In genomic region chr11:62610403-62610802, GRCh38 we compare ENCODE assay signal across 17 cellular contexts. TPM values are rescaled to one million over a fixed set of nuclear protein-coding genes. Genes with fewer than 3 reads are reported as not detected.
DNase-seq lines count a peak whose midpoint lies in the region; ATAC-seq and TF ChIP-seq lines count a peak whose summit lies in the region.
"Had no signal": no experiment of that assay in that cellular context is flagged by ENCODE, and none has a peak within 500 bp of the region (broad histone marks: within the 10 kb centered on the region; RNA-seq: fewer than 3 reads in every experiment).

No MANE protein-coding gene starts in this region.

- no peaks in the 10 kb centered on the region for H4K20me1 ChIP-seq in DOHH2 (ENCODE audit: control insufficient read depth, insufficient read depth, low read depth, low read length)

- H2AFZ ChIP-seq in mesenchymal stem cell (ENCODE audit: low read depth, low read length): no peak overlapping the region

- no peak overlapping the region for H2BK15ac ChIP-seq in mesenchymal stem cell (ENCODE audit: low read depth, poor library complexity, severe bottlenecking)

- H3K36me3 Mint-ChIP-seq in activated CD8-positive, alpha-beta T cell treated with anti-CD3 and anti-CD28 coated beads for 36 hours (ENCODE audit: low read depth): peaks cover 52% of the 10 kb centered on the region

- POLR2A ChIA-PET in AG04449 (lab: Yijun Ruan, JAX): interaction anchor here (1.7 kb wide), 3 partner anchors 9 to 55 kb away, joined by 7 to 14 read pairs (median 8); partner anchors contain the start of genes C11orf98, CSKMT, MTA2 and TUT1
- POLR2A ChIA-PET in activated CD8-positive, alpha-beta T cell treated with anti-CD3 and anti-CD28 coated beads for 36 hours (lab: Charles Lee): interaction anchor here (0.7 to 6.9 kb wide), 14 partner anchors 7 to 245 kb away, joined by 3 to 87 read pairs (median 7); partner anchors contain the start of genes B3GAT3, BSCL2, C11orf98 and CSKMT

- TF ChIP-seq CTCF in AG04449 (IDR thresholded peaks at IDR 0.05; ENCODE audit: insufficient read depth, low read length, missing control alignments): no peak
- no peak for TF ChIP-seq CTCF in DOHH2 (IDR thresholded peaks at IDR 0.05; ENCODE audit: low read depth, low read length, poor library complexity, severe bottlenecking)
- TF ChIP-seq CTCF in activated CD8-positive, alpha-beta T cell treated with anti-CD3 and anti-CD28 coated beads for 36 hours (IDR thresholded peaks at IDR 0.05): no peak

- H3K9me2 ChIP-seq in DOHH2 (replicated peaks; ENCODE audit: control insufficient read depth, low read length): no peaks in the 10 kb centered on the region

- no peak overlapping the region for H3K27ac ChIP-seq in DOHH2 (ENCODE audit: low read depth, low read length)
- H3K27ac ChIP-seq in mesenchymal stem cell (ENCODE audit: low read length, poor library complexity, severe bottlenecking): no peak overlapping the region
- H3K27ac ChIP-seq: colonic mucosa, SJSA1 had no signal

- no peak overlapping the region for H3K14ac ChIP-seq in mesenchymal stem cell (ENCODE audit: low read length in 2 of 2)

- H3K79me2 ChIP-seq in DOHH2 (ENCODE audit: control insufficient read depth, low read length): peaks cover 17% of the 10 kb centered on the region

- H3K4me1 ChIP-seq in DOHH2 (ENCODE audit: control insufficient read depth, low read length) (peaks cover 39% of the 10 kb centered on the region), mesenchymal stem cell (ENCODE audit: control insufficient read depth, insufficient read depth, low read depth, low read length) (peaks cover 22% of the 10 kb centered on the region)

- H3K27me3 Mint-ChIP-seq in activated CD8-positive, alpha-beta T cell treated with anti-CD3 and anti-CD28 coated beads for 36 hours: no peaks in the 10 kb centered on the region

- 99% methylated on average over 5 of the region's 6 CpGs for WGBS in mesenchymal stem cell

- H3K4me1 Mint-ChIP-seq in activated CD8-positive, alpha-beta T cell treated with anti-CD3 and anti-CD28 coated beads for 36 hours (ENCODE audit: low read depth): peaks cover 60% of the 10 kb centered on the region

- no peak overlapping the region for H4K8ac ChIP-seq in mesenchymal stem cell (ENCODE audit: low read length)

- no peaks in the 10 kb centered on the region for H3K9me3 ChIP-seq in DOHH2 (ENCODE audit: control insufficient read depth, insufficient read depth, low read length)
- no peaks in the 10 kb centered on the region for H3K9me3 ChIP-seq in mesenchymal stem cell (ENCODE audit: control insufficient read depth, low read length)
- H3K9me3 ChIP-seq: colonic mucosa, SJSA1 had no signal

- peak overlapping the region; percentile 2 for H3K9ac ChIP-seq in mesenchymal stem cell (ENCODE audit: low read length)

- H3K4me3 Mint-ChIP-seq in activated CD8-positive, alpha-beta T cell treated with anti-CD3 and anti-CD28 coated beads for 36 hours: peak overlapping the region; percentile 96

- CTCF ChIA-PET in AG04449 (lab: Yijun Ruan, JAX): interaction anchor here (0.7 to 12.0 kb wide), 8 partner anchors 9 to 177 kb away, joined by 3 to 95 read pairs (median 7); partner anchors contain the start of genes B3GAT3, EEF1G, LRRN4CL and MTA2
- CTCF ChIA-PET in activated CD8-positive, alpha-beta T cell treated with anti-CD3 and anti-CD28 coated beads for 36 hours (lab: Charles Lee): interaction anchor here (0.8 to 3.8 kb wide), 8 partner anchors 9 to 144 kb away, joined by 3 to 26 read pairs (median 6); partner anchors contain the start of genes B3GAT3, C11orf98, CSKMT and EEF1G

- intact Hi-C loops in activated CD8-positive, alpha-beta T cell treated with anti-CD3 and anti-CD28 coated beads for 36 hours (cut with micrococcal nuclease): loop anchor here (5.0 kb wide), 1 partner anchor 37 kb away; the partner anchor contains the start of gene GANAB
- intact Hi-C loops in left cardiac atrium (cut with DNase I): no loop called here

- H3K4me3 ChIP-seq in AG04449 (ENCODE audit: low read depth, low read length): peak overlapping the region; percentile 3; the same call in 1 of the 2 replicates
- peak overlapping the region; percentile 92; the same call in 1 of the 2 replicates for H3K4me3 ChIP-seq in DOHH2 (ENCODE audit: low read length)
- H3K4me3 ChIP-seq in mesenchymal stem cell (ENCODE audit: insufficient read depth in 1 of 2, low read depth in 1 of 2, low read length in 2 of 2): no peak overlapping the region
- H3K4me3 ChIP-seq: colonic mucosa had no signal

- DNase-seq in AG04449 (ENCODE audit: low read depth, low spot score) (no peak), mesenchymal stem cell (no peak), hypothalamus (lab: John Stamatoyannopoulos, UW) (no peak), left cardiac atrium (no peak)
- no peak for DNase-seq in activated CD8-positive, alpha-beta T cell treated with anti-CD3 and anti-CD28 coated beads for 36 hours
- DNase-seq: activated CD4-positive, CD25-positive, alpha-beta regulatory T cell; colonic mucosa; KBM-7; midbrain; NCI-H187 treated with DMSO at 0.1 percent for 48 hours; NCI-H774; stimulated activated CD4-positive, alpha-beta T cell treated with anti-CD3 and anti-CD28 coated beads, Interleukin-4, amount 100 ng/mL, for 1 hour; stimulated activated naive CD4-positive, alpha-beta T cell treated with Interleukin-2 at 50 U/mL for 16 hours had no signal

- peak overlapping the region in 1 of 2 experiments; percentile 49 for H2BK12ac ChIP-seq in mesenchymal stem cell (ENCODE audit: low read length in 2 of 2)

- H2BK120ac ChIP-seq in mesenchymal stem cell (ENCODE audit: low read depth, low read length): no peak overlapping the region

- H4K91ac ChIP-seq in mesenchymal stem cell (ENCODE audit: low read length): no peak overlapping the region

- H3K4me2 ChIP-seq in DOHH2 (ENCODE audit: low read length): peak overlapping the region; percentile 98
- no peak overlapping the region for H3K4me2 ChIP-seq in mesenchymal stem cell (ENCODE audit: low read length, poor library complexity, severe bottlenecking)

- no peak overlapping the region for H2AK5ac ChIP-seq in mesenchymal stem cell (ENCODE audit: low read length, severe bottlenecking)

- peak overlapping the region; percentile 97 for H3K27ac Mint-ChIP-seq in activated CD8-positive, alpha-beta T cell treated with anti-CD3 and anti-CD28 coated beads for 36 hours

- no peak overlapping the region for H3K23ac ChIP-seq in mesenchymal stem cell (ENCODE audit: low read length in 2 of 2)

- H3K18ac ChIP-seq in mesenchymal stem cell (ENCODE audit: low read depth in 1 of 2, low read length in 2 of 2): no peak overlapping the region

- peaks cover 25% of the 10 kb centered on the region for H3K79me1 ChIP-seq in mesenchymal stem cell (replicated peaks; ENCODE audit: low read length, poor library complexity, severe bottlenecking)

- no peak for ATAC-seq in activated CD8-positive, alpha-beta T cell treated with anti-CD3 and anti-CD28 coated beads for 36 hours
- ATAC-seq in left cardiac atrium (no peak), HG03442 (IDR thresholded peaks at IDR 0.05; ENCODE audit: unreplicated experiment) (no peak), GM19452 (IDR thresholded peaks at IDR 0.05; ENCODE audit: unreplicated experiment) (no peak)

- H3K27me3 ChIP-seq in DOHH2 (ENCODE audit: control insufficient read depth, low read length): no peaks in the 10 kb centered on the region
- no peaks in the 10 kb centered on the region for H3K27me3 ChIP-seq in mesenchymal stem cell (ENCODE audit: control insufficient read depth in 1 of 2, insufficient read depth in 1 of 2, low read length in 2 of 2)
- H3K27me3 ChIP-seq: colonic mucosa, SJSA1 had no signal

- no peaks in the 10 kb centered on the region for H3K9me3 Mint-ChIP-seq in activated CD8-positive, alpha-beta T cell treated with anti-CD3 and anti-CD28 coated beads for 36 hours

- H3K36me3 ChIP-seq in DOHH2 (ENCODE audit: control insufficient read depth, low read length): peaks cover 43% of the 10 kb centered on the region
- peaks cover 54 to 60% of the 10 kb centered on the region in 2 experiments for H3K36me3 ChIP-seq in mesenchymal stem cell (ENCODE audit: control insufficient read depth in 1 of 2, insufficient read depth in 2 of 2, low read depth in 1 of 2, low read length in 2 of 2)
- H3K36me3 ChIP-seq: colonic mucosa had no signal

- peaks cover 15% of the 10 kb centered on the region for H3F3A ChIP-seq in DOHH2 (ENCODE audit: control insufficient read depth, insufficient read depth)

- no peak overlapping the region for H2BK5ac ChIP-seq in mesenchymal stem cell (ENCODE audit: low read depth, low read length, poor library complexity, severe bottlenecking)

- no peak overlapping the region for H3K4ac ChIP-seq in mesenchymal stem cell (ENCODE audit: low read depth in 1 of 2, low read length in 2 of 2)

RNA-seq across cellular contexts. Expression of gene EML3, which starts 2.2 kb away (rescaled TPM):
- 100 to 1,000 TPM; 115 to 120 TPM for total RNA-seq in activated CD8-positive, alpha-beta T cell treated with anti-CD3 and anti-CD28 coated beads for 36 hours
- 30.1 TPM for polyA plus RNA-seq in mesenchymal stem cell (2013, experiment 1 of 2)
- polyA plus RNA-seq in mesenchymal stem cell (2013, experiment 2 of 2): 29.3 TPM
- total RNA-seq in left cardiac atrium: 10 to 100 TPM; 29.1 to 46.8 TPM

RNA-seq across cellular contexts. Expression of gene ROM1, which starts 2.7 kb away (rescaled TPM):
- 1 to 10 TPM in 1 of 2 experiments, under 1 TPM in 1; 0.79 to 1.1 TPM for total RNA-seq in activated CD8-positive, alpha-beta T cell treated with anti-CD3 and anti-CD28 coated beads for 36 hours
- 2.5 TPM for polyA plus RNA-seq in mesenchymal stem cell (2013, experiment 1 of 2)
- 2.3 TPM for polyA plus RNA-seq in mesenchymal stem cell (2013, experiment 2 of 2)
- 1 to 10 TPM; 3.7 to 3.8 TPM for total RNA-seq in left cardiac atrium

RNA-seq across cellular contexts. Expression of gene MTA2, which starts 8.7 kb away (rescaled TPM):
- total RNA-seq in activated CD8-positive, alpha-beta T cell treated with anti-CD3 and anti-CD28 coated beads for 36 hours: 100 to 1,000 TPM; 159 to 164 TPM
- polyA plus RNA-seq in mesenchymal stem cell (2013, experiment 1 of 2): 50.7 TPM
- polyA plus RNA-seq in mesenchymal stem cell (2013, experiment 2 of 2): 50.7 TPM
- 10 to 100 TPM; 38.1 to 60.6 TPM for total RNA-seq in left cardiac atrium

RNA-seq across cellular contexts. Expression of gene B3GAT3, which starts 11.4 kb away (rescaled TPM):
- total RNA-seq in activated CD8-positive, alpha-beta T cell treated with anti-CD3 and anti-CD28 coated beads for 36 hours: 10 to 100 TPM; 59.1 to 61.4 TPM
- polyA plus RNA-seq in mesenchymal stem cell (2013, experiment 1 of 2): 32.5 TPM
- 32.5 TPM for polyA plus RNA-seq in mesenchymal stem cell (2013, experiment 2 of 2)
- total RNA-seq in left cardiac atrium: 10 to 100 TPM; 20.5 to 22.4 TPM

RNA-seq across cellular contexts. Expression of gene TUT1, which starts 19.1 kb away (rescaled TPM):
- total RNA-seq in activated CD8-positive, alpha-beta T cell treated with anti-CD3 and anti-CD28 coated beads for 36 hours: 10 to 100 TPM; 34.4 to 38.0 TPM
- polyA plus RNA-seq in mesenchymal stem cell (2013, experiment 1 of 2): 6.3 TPM
- polyA plus RNA-seq in mesenchymal stem cell (2013, experiment 2 of 2): 6.5 TPM
- 10 to 100 TPM in 1 of 2 donors, 1 to 10 TPM in 1; 9.6 to 11.5 TPM for total RNA-seq in left cardiac atrium

Comparison
In these comparisons a context has a peak if more than half of its experiments do, and no peak if none do; other contexts are left out.
1. H3K4me3 ChIP-seq: peak in AG04449 (single experiment) and DOHH2 (single experiment); none in mesenchymal stem cell (0 of 2).